9 cellular contexts compared by ENCODE assay signal in the genomic region with DNA sequence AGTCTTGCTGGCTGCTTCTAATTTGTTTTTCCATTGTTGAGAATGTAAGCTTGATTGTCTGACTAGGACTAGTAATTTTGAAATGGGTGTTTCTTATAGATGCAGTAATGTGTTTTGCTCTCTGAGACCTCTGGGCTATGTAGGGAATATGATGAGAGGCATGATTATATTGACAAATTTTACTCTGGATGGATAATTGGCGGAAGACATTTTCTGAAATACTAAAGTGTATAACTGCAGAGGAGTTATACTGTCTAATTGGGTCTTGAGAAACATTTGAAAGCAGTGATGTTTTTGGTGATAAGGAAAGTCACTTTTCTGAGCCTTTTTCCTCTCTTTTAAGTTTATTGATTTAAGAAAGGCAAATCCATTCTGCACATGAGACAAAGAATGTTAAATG. TPM values are rescaled to one million over a fixed set of nuclear protein-coding genes. Genes with fewer than 3 reads are reported as not detected.
DNase-seq lines count a peak whose midpoint lies in the region; ATAC-seq, FAIRE-seq and TF ChIP-seq lines count a peak whose summit lies in the region.
"Had no signal": no experiment of that assay in that cellular context is flagged by ENCODE, and none has a peak within 500 bp of the region (broad histone marks: within the 10 kb centered on the region; RNA-seq: fewer than 3 reads in every experiment).

No MANE protein-coding gene starts in this region.

- dilution Hi-C loops in endothelial cell of umbilical vein (cut with MboI; ENCODE audit: extremely low pct_ligation_motif_present, low sequenced_read_pairs): no loop called here

- no peak for TF ChIP-seq CTCF in OCI-LY7 (conservative IDR thresholded peaks at IDR 0.05; ENCODE audit: low read length)
- TF ChIP-seq CTCF in endothelial cell of umbilical vein (IDR thresholded peaks at IDR 0.05; ENCODE audit: extremely low read depth in 1 of 2, insufficient read depth in 1 of 2, low read depth in 1 of 2, low read length in 2 of 2): no peak

- H3K4me3 ChIP-seq in OCI-LY7 (ENCODE audit: low read depth, low read length, poor library complexity, severe bottlenecking) (peak overlapping the region; percentile 80), endothelial cell of umbilical vein (replicated peaks in 1 of 3; ENCODE audit: insufficient read depth in 1 of 3, low read depth in 1 of 3, low read length in 3 of 3) (peak overlapping the region in 2 of 3 experiments; percentile 73 to 78), skeletal muscle satellite cell (ENCODE audit: low read length) (peak overlapping the region; percentile 91)

- H3K9ac ChIP-seq in endothelial cell of umbilical vein (replicated peaks; ENCODE audit: extremely low read depth, insufficient read depth, low read length) (peak overlapping the region; percentile 69), skeletal muscle satellite cell (ENCODE audit: low read depth, low read length) (peak overlapping the region; percentile 100)

- H3K79me2 ChIP-seq in OCI-LY7 (ENCODE audit: insufficient read depth, low read depth, low read length): peaks cover 65% of the 10 kb centered on the region
- peaks cover 64% of the 10 kb centered on the region for H3K79me2 ChIP-seq in endothelial cell of umbilical vein (ENCODE audit: control insufficient read depth, insufficient read depth, low read length)

- H3K9me1 ChIP-seq in endothelial cell of umbilical vein (replicated peaks; ENCODE audit: control insufficient read depth, extremely low read depth, insufficient read depth, low read length): no peaks in the 10 kb centered on the region

- H3K9me3 Mint-ChIP-seq in T-helper 2 cell treated with Interferon-gamma antibody and Interleukin-4, amounts not matched to agents 5 μg/mL and 100 μg/mL, for 36 hours: no peaks in the 10 kb centered on the region

- H3K27me3 ChIP-seq in endothelial cell of umbilical vein (ENCODE audit: control insufficient read depth in 2 of 2, insufficient read depth in 2 of 2, low read length in 2 of 2) (no peaks in the 10 kb centered on the region), skeletal muscle satellite cell (ENCODE audit: control insufficient read depth, insufficient read depth, low read length) (no peaks in the 10 kb centered on the region)

- peak overlapping the region; percentile 93 for H3K4me3 Mint-ChIP-seq in T-helper 2 cell treated with Interferon-gamma antibody and Interleukin-4, amounts not matched to agents 5 μg/mL and 100 μg/mL, for 36 hours

- H3K27ac Mint-ChIP-seq in T-helper 2 cell treated with Interferon-gamma antibody and Interleukin-4, amounts not matched to agents 5 μg/mL and 100 μg/mL, for 36 hours: peak overlapping the region; percentile 55

- no peak overlapping the region for H3K27ac ChIP-seq in OCI-LY7 (ENCODE audit: low read depth, low read length, poor library complexity, severe bottlenecking)
- no peak overlapping the region for H3K27ac ChIP-seq in endothelial cell of umbilical vein (ENCODE audit: insufficient read depth, low read depth, low read length)

- no peak for ATAC-seq in HG03354 (IDR thresholded peaks at IDR 0.05; ENCODE audit: poor library complexity, severe bottlenecking, unreplicated experiment)

- FAIRE-seq in endothelial cell of umbilical vein (lab: Jason Lieb, UNC): no peak
- FAIRE-seq in RCC 7860 (lab: Jason Lieb, UNC): no peak

- peak overlapping the region; percentile 91 for H3K4me2 ChIP-seq in OCI-LY7 (ENCODE audit: low read length)
- H3K4me2 ChIP-seq in endothelial cell of umbilical vein (ENCODE audit: insufficient read depth, low read length): peak overlapping the region; percentile 93
- H3K4me2 ChIP-seq in skeletal muscle satellite cell (ENCODE audit: low read length): peak overlapping the region; percentile 88

- no peaks in the 10 kb centered on the region for H3K27me3 Mint-ChIP-seq in T-helper 2 cell treated with Interferon-gamma antibody and Interleukin-4, amounts not matched to agents 5 μg/mL and 100 μg/mL, for 36 hours (ENCODE audit: low read depth)

- POLR2A ChIA-PET in OCI-LY7 (lab: Charles Lee) (interaction anchor here (0.6 to 3.1 kb wide), 6 partner anchors 8 to 190 kb away, joined by 3 to 8 read pairs (median 3); no protein-coding TSS in a partner anchor), endothelial cell of umbilical vein (lab: Charles Lee) (no interaction called here)

- H3K36me3 Mint-ChIP-seq in T-helper 2 cell treated with Interferon-gamma antibody and Interleukin-4, amounts not matched to agents 5 μg/mL and 100 μg/mL, for 36 hours (ENCODE audit: low read depth): peaks cover 7% of the 10 kb centered on the region

- peaks cover 41% of the 10 kb centered on the region for H3K4me1 Mint-ChIP-seq in T-helper 2 cell treated with Interferon-gamma antibody and Interleukin-4, amounts not matched to agents 5 μg/mL and 100 μg/mL, for 36 hours (ENCODE audit: low read depth)

- no peak for TF ChIP-seq POLR2A in endothelial cell of umbilical vein (IDR thresholded peaks at IDR 0.05; ENCODE audit: low read depth, low read length)

- no peak for DNase-seq in T-helper 2 cell treated with Interferon-gamma antibody and Interleukin-4, amounts not matched to agents 5 μg/mL and 100 μg/mL, for 36 hours (ENCODE audit: low spot score)
- DNase-seq in T-helper 2 cell (no peak), OCI-LY7 (ENCODE audit: low spot score) (no peak), endothelial cell of umbilical vein (ENCODE audit: low read depth, low spot score) (peak; percentile 12), nucleus accumbens (lab: John Stamatoyannopoulos, UW) (no peak), RCC 7860 (ENCODE audit: low spot score) (no peak)
- DNase-seq: NCI-H2029 treated with DMSO at 0.1 percent for 48 hours had no signal

- no peaks in the 10 kb centered on the region for H3K36me3 ChIP-seq in OCI-LY7 (ENCODE audit: insufficient read depth, low read length)
- no peaks in the 10 kb centered on the region for H3K36me3 ChIP-seq in endothelial cell of umbilical vein (ENCODE audit: control insufficient read depth in 2 of 2, extremely low read depth in 1 of 2, insufficient read depth in 2 of 2, low read length in 2 of 2)
- H3K36me3 ChIP-seq in skeletal muscle satellite cell (ENCODE audit: insufficient read depth, low read length): no peaks in the 10 kb centered on the region

- H3K9me3 ChIP-seq in OCI-LY7 (ENCODE audit: low read length) (no peaks in the 10 kb centered on the region), endothelial cell of umbilical vein (replicated peaks; ENCODE audit: control insufficient read depth, insufficient read depth, low read length) (no peaks in the 10 kb centered on the region), skeletal muscle satellite cell (replicated peaks; ENCODE audit: low read length) (no peaks in the 10 kb centered on the region)

- intact Hi-C loops in OCI-LY7 (cut with micrococcal nuclease; ENCODE audit: unreplicated experiment) (loop anchor here (1.0 to 10.0 kb wide), 2 partner anchors 20 to 1519 kb away; partner anchors contain the start of gene DNAJC13), endothelial cell of umbilical vein (cut with micrococcal nuclease) (loop anchor here (2.0 to 10.0 kb wide), 3 partner anchors 31 to 489 kb away; partner anchors contain the start of gene NUDT16)

- H3K9me2 ChIP-seq in OCI-LY7 (ENCODE audit: insufficient read depth, low read length): no peaks in the 10 kb centered on the region

- peaks cover 42% of the 10 kb centered on the region for H3K4me1 ChIP-seq in OCI-LY7 (ENCODE audit: insufficient read depth, low read length, poor library complexity, severe bottlenecking)
- peaks cover 14% of the 10 kb centered on the region for H3K4me1 ChIP-seq in endothelial cell of umbilical vein (ENCODE audit: control insufficient read depth, extremely low read depth, insufficient read depth, low read length)
- peaks cover 12% of the 10 kb centered on the region for H3K4me1 ChIP-seq in skeletal muscle satellite cell (ENCODE audit: control insufficient read depth, insufficient read depth, low read length)

- CTCF ChIA-PET in OCI-LY7 (lab: Charles Lee; ENCODE audit: unreplicated experiment) (no interaction called here), endothelial cell of umbilical vein (lab: Charles Lee) (interaction anchor here (6.8 kb wide), 1 partner anchor 619 kb away, joined by 69 read pairs; no protein-coding TSS in a partner anchor)

- H2AFZ ChIP-seq in OCI-LY7 (ENCODE audit: low read length) (no peak overlapping the region), endothelial cell of umbilical vein (ENCODE audit: low read depth, low read length) (no peak overlapping the region)

- BruUV-seq in OCI-LY7 (replicated peaks; lab: Mats Ljungman, UMichigan) (no TSS peak), endothelial cell of umbilical vein (replicated peaks; lab: Mats Ljungman, UMichigan) (no TSS peak)

- H4K20me1 ChIP-seq in OCI-LY7 (ENCODE audit: insufficient read depth, low read length) (peaks cover 45% of the 10 kb centered on the region), endothelial cell of umbilical vein (replicated peaks; ENCODE audit: control insufficient read depth, extremely low read depth, insufficient read depth, low read length) (peaks cover 3% of the 10 kb centered on the region)

TF ChIP-seq in endothelial cell of umbilical vein, 7 proteins besides CTCF, POLR2A, EP300 and RAD21:
- TF ChIP-seq POLR2AphosphoS5 (IDR thresholded peaks at IDR 0.05; ENCODE audit: insufficient read depth, low read depth, low read length) (no peak), EZH2 (IDR thresholded peaks at IDR 0.05; ENCODE audit: borderline replicate concordance, low read depth, low read length, severe bottlenecking) (no peak), GATA2 (IDR thresholded peaks at IDR 0.05; ENCODE audit: insufficient read depth, insufficient read length, low read depth, low read length) (no peak), MAX (IDR thresholded peaks at IDR 0.05; ENCODE audit: insufficient read depth, insufficient read length) (no peak), FOS (IDR thresholded peaks at IDR 0.05; ENCODE audit: borderline replicate concordance, insufficient read depth, low read length) (no peak), JUN (IDR thresholded peaks at IDR 0.05; ENCODE audit: borderline replicate concordance, insufficient read depth, insufficient read length, low read depth) (no peak), MYC (IDR thresholded peaks at IDR 0.05; ENCODE audit: low read depth, low read length) (no peak)

RNA-seq across cellular contexts. Expression of gene ATP2C1, which starts 1.8 kb away (rescaled TPM):
- 28.6 and 31.1 TPM in 2 replicates for total RNA-seq in OCI-LY7 (2014; rRNA removed; shearing (Covaris generic))
- total RNA-seq in OCI-LY7 (2022) (46.2 and 56.8 TPM in 2 replicates), endothelial cell of umbilical vein (73.3 and 79.5 TPM in 2 replicates)
- polyA plus RNA-seq in endothelial cell of umbilical vein: 36.9 and 50.1 TPM in 2 replicates
- 35.4 and 39.5 TPM in 2 replicates for polyA plus RNA-seq in endothelial cell of umbilical vein (2011; cell fraction: cytosol; rRNA removed)
- polyA plus RNA-seq in endothelial cell of umbilical vein (2011; cell fraction: nucleus; rRNA removed): 67.2 and 99.2 TPM in 2 replicates
- polyA plus RNA-seq in endothelial cell of umbilical vein (2012): 68.3 and 79.9 TPM in 2 replicates
- polyA minus RNA-seq in endothelial cell of umbilical vein: 92.6 and 94.8 TPM in 2 replicates
- 33.7 TPM for polyA minus RNA-seq in endothelial cell of umbilical vein (2011; cell fraction: cytosol; rRNA and poly(A)+ RNA removed)
- 73.5 and 105 TPM in 2 replicates for polyA minus RNA-seq in endothelial cell of umbilical vein (2011; cell fraction: nucleus; rRNA and poly(A)+ RNA removed)
- 59.2 and 68.4 TPM in 2 replicates for total RNA-seq in skeletal muscle satellite cell (2012; rRNA removed)
